15 cellular contexts compared by ENCODE assay signal in the genomic region with DNA sequence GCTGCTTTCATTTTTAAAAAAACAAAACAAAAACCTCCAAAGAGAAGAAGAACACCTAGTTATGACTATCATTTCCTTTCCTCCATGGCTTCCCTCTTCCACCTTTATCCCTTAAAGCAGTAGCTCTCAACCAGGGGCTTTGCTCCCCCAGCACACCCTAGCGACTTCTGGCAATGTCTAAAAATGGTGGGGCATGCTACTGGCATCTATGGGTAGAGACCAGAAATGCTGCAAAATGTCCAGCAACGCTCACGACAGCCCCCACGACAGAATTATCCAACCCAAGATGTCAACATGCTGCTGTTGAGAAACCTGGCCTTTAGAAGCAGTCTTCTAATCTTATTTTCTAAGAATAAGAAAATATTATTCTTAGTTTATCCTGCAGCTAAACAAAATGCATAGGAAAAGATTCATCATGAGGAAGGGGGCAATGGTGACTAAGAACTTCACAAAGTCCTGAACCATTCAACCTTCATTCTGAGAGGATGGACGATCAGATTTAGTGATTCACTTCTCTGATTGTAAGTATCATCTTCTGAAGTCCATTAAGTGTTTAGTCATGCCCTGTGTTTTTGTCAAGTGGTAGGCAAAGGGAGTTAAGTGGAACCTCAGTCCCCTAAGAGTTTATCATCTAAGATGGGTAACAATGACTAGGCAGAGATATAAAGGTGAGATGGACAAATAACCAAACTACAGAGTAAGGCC.
A peak's percentile ranks its signal among the peaks of the same experiment; 100 is the strongest.
DNase-seq lines count a peak whose midpoint lies in the region; ATAC-seq and TF ChIP-seq lines count a peak whose summit lies in the region.
"Had no signal": no experiment of that assay in that cellular context is flagged by ENCODE, and none has a peak within 500 bp of the region (broad histone marks: within the 10 kb centered on the region; RNA-seq: fewer than 3 reads in every experiment).

No MANE protein-coding gene starts in this region.

- H3K36me3 Mint-ChIP-seq in T-helper 1 cell treated with Interleukin-12 subunit alpha and Interleukin-12 subunit beta and Interleukin-4 antibody, amounts not matched to agents 30 μg/mL and 1 μg/mL, for 36 hours (ENCODE audit: low read depth) = no peaks in the 10 kb centered on the region
- H3K36me3 Mint-ChIP-seq in stimulated activated effector memory CD8-positive, alpha-beta T cell treated with anti-CD3 and anti-CD28 coated beads, Interleukin-12 subunit alpha, Interleukin-12 subunit beta, amount 100 ng/mL, for 72 hours = no peaks in the 10 kb centered on the region
- H3K36me3 Mint-ChIP-seq: activated naive CD8-positive, alpha-beta T cell had no signal

- H3K4me1 ChIP-seq in Karpas-422 (ENCODE audit: low read length) (peaks cover 8% of the 10 kb centered on the region), SK-N-SH (ENCODE audit: control insufficient read depth in 1 of 2, insufficient read depth in 2 of 2, low read depth in 1 of 2, low read length in 1 of 2) (peaks cover 25 to 28% of the 10 kb centered on the region in 2 experiments; a peak in 3 of 4 replicates)

- peaks cover 6% of the 10 kb centered on the region for H3F3A ChIP-seq in SK-N-SH (replicated peaks; ENCODE audit: insufficient read depth)

- ATAC-seq in stimulated activated effector memory CD8-positive, alpha-beta T cell treated with anti-CD3 and anti-CD28 coated beads, Interleukin-12 subunit alpha, Interleukin-12 subunit beta, amount 100 ng/mL, for 72 hours = peak; percentile 27

- no peak; the same call in 1 of the 2 replicates for TF ChIP-seq RAD21 in SK-N-SH (IDR thresholded peaks at IDR 0.05; ENCODE audit: low read length)

- WGBS in SK-N-SH (ENCODE audit: low lambda C conversion rate) = 74% methylated on average over 5 of the region's 5 CpGs

- H3K4me3 Mint-ChIP-seq in T-helper 1 cell treated with Interleukin-12 subunit alpha and Interleukin-12 subunit beta and Interleukin-4 antibody, amounts not matched to agents 30 μg/mL and 1 μg/mL, for 36 hours = no peak overlapping the region
- no peak overlapping the region for H3K4me3 Mint-ChIP-seq in stimulated activated effector memory CD8-positive, alpha-beta T cell treated with anti-CD3 and anti-CD28 coated beads, Interleukin-12 subunit alpha, Interleukin-12 subunit beta, amount 100 ng/mL, for 72 hours
- H3K4me3 Mint-ChIP-seq: activated naive CD8-positive, alpha-beta T cell had no signal

- no peaks in the 10 kb centered on the region for H3K36me3 ChIP-seq in Karpas-422 (ENCODE audit: insufficient read depth, low read length)
- H3K36me3 ChIP-seq in SK-N-SH (replicated peaks in 1 of 2; ENCODE audit: control insufficient read depth in 1 of 2, insufficient read depth in 2 of 2, low read length in 1 of 2) = no peaks in the 10 kb centered on the region

- peak overlapping the region; percentile 30 for H3K4me2 ChIP-seq in Karpas-422 (ENCODE audit: low read depth, low read length, poor library complexity, severe bottlenecking)
- H3K4me2 ChIP-seq in SK-N-SH = no peak overlapping the region

- no peak for TF ChIP-seq CTCF in SK-N-SH (IDR thresholded peaks at IDR 0.05)

- no peaks in the 10 kb centered on the region for H3K79me2 ChIP-seq in Karpas-422 (ENCODE audit: low read length)
- H3K79me2 ChIP-seq in SK-N-SH (ENCODE audit: insufficient read depth) = no peaks in the 10 kb centered on the region

- no peaks in the 10 kb centered on the region for H3K27me3 Mint-ChIP-seq in T-helper 1 cell treated with Interleukin-12 subunit alpha and Interleukin-12 subunit beta and Interleukin-4 antibody, amounts not matched to agents 30 μg/mL and 1 μg/mL, for 36 hours (ENCODE audit: low read depth)
- H3K27me3 Mint-ChIP-seq: activated naive CD8-positive, alpha-beta T cell had no signal

- no peak for TF ChIP-seq EP300 in SK-N-SH (IDR thresholded peaks at IDR 0.05; ENCODE audit: borderline replicate concordance in 1 of 2, low read depth in 1 of 2, low read length in 1 of 2)

- H3K4me1 Mint-ChIP-seq in T-helper 1 cell treated with Interleukin-12 subunit alpha and Interleukin-12 subunit beta and Interleukin-4 antibody, amounts not matched to agents 30 μg/mL and 1 μg/mL, for 36 hours (ENCODE audit: low read depth) = peaks cover 50% of the 10 kb centered on the region
- peaks cover 52% of the 10 kb centered on the region for H3K4me1 Mint-ChIP-seq in stimulated activated effector memory CD8-positive, alpha-beta T cell treated with anti-CD3 and anti-CD28 coated beads, Interleukin-12 subunit alpha, Interleukin-12 subunit beta, amount 100 ng/mL, for 72 hours

- H3K4me3 ChIP-seq in Karpas-422 (ENCODE audit: low read length) (no peak overlapping the region), SK-N-SH (ENCODE audit: low read depth in 2 of 2, low read length in 1 of 2) (no peak overlapping the region)

- H2AFZ ChIP-seq in Karpas-422 (ENCODE audit: low read length) = no peak overlapping the region
- H2AFZ ChIP-seq in SK-N-SH (ENCODE audit: low read depth) = no peak overlapping the region

- H3K9me3 ChIP-seq in Karpas-422 (ENCODE audit: low read length) (no peaks in the 10 kb centered on the region), SK-N-SH (no peaks in the 10 kb centered on the region)

- CTCF ChIA-PET in SK-N-SH (lab: Yijun Ruan, JAX) = interaction anchor here (1.3 to 2.9 kb wide), 4 partner anchors 59 to 405 kb away, joined by 3 to 12 read pairs (median 5); a partner anchor contains a TSS

- H3K9ac ChIP-seq in Karpas-422 (ENCODE audit: low read length) (no peak overlapping the region), SK-N-SH (no peak overlapping the region)

- H3K9me3 Mint-ChIP-seq in T-helper 1 cell treated with Interleukin-12 subunit alpha and Interleukin-12 subunit beta and Interleukin-4 antibody, amounts not matched to agents 30 μg/mL and 1 μg/mL, for 36 hours = no peaks in the 10 kb centered on the region
- H3K9me3 Mint-ChIP-seq in stimulated activated effector memory CD8-positive, alpha-beta T cell treated with anti-CD3 and anti-CD28 coated beads, Interleukin-12 subunit alpha, Interleukin-12 subunit beta, amount 100 ng/mL, for 72 hours = no peaks in the 10 kb centered on the region

- H3K9me2 ChIP-seq in Karpas-422 (replicated peaks; ENCODE audit: insufficient read depth, low read length) = no peaks in the 10 kb centered on the region
- no peaks in the 10 kb centered on the region for H3K9me2 ChIP-seq in SK-N-SH

- POLR2A ChIA-PET in SK-N-SH (lab: Yijun Ruan, JAX) = interaction anchor here (1.4 kb wide), 1 partner anchor 11 kb away, joined by 7 read pairs; no protein-coding TSS in a partner anchor

- H4K20me1 ChIP-seq in Karpas-422 (ENCODE audit: insufficient read depth, low read depth, low read length) (no peaks in the 10 kb centered on the region), SK-N-SH (ENCODE audit: insufficient read depth) (no peaks in the 10 kb centered on the region)

- no peak for DNase-seq in T-helper 1 cell
- no peak for DNase-seq in Karpas-422
- no peak for DNase-seq in caudate nucleus (lab: John Stamatoyannopoulos, UW)
- no peak for DNase-seq in stimulated activated effector memory CD8-positive, alpha-beta T cell treated with anti-CD3 and anti-CD28 coated beads, Interleukin-12 subunit alpha, Interleukin-12 subunit beta, amount 100 ng/mL, for 72 hours (ENCODE audit: low spot score in 2 of 2)
- no peak for DNase-seq in SK-N-SH
- no peak for DNase-seq in DMS114 treated with DMSO at 0.1 percent for 48 hours (lab: John Stamatoyannopoulos, UW; ENCODE audit: unreplicated experiment)
- DNase-seq in activated naive CD4-positive, alpha-beta T cell treated with anti-CD3 and anti-CD28 coated beads, Interleukin-2, amount 50 U/mL, for 16 hours = no peak
- DNase-seq: cerebellar nuclear complex, kidney, NCI-H1436, NCI-H524 treated with DMSO at 0.1 percent for 48 hours, Right ventricle myocardium superior had no signal

- no peak overlapping the region for H3K27ac ChIP-seq in Karpas-422 (ENCODE audit: low read length)
- peak overlapping the region; percentile 30 for H3K27ac ChIP-seq in caudate nucleus (ENCODE audit: low read depth, low read length)
- H3K27ac ChIP-seq in SK-N-SH (ENCODE audit: low read depth in 2 of 2, low read length in 1 of 2) = no peak overlapping the region
- H3K27ac ChIP-seq: epithelial cell of prostate had no signal

- no peaks in the 10 kb centered on the region for H3K27me3 ChIP-seq in Karpas-422 (ENCODE audit: low read length)
- no peaks in the 10 kb centered on the region for H3K27me3 ChIP-seq in SK-N-SH (ENCODE audit: insufficient read depth)

- peak overlapping the region; percentile 22 for H3K27ac Mint-ChIP-seq in T-helper 1 cell treated with Interleukin-12 subunit alpha and Interleukin-12 subunit beta and Interleukin-4 antibody, amounts not matched to agents 30 μg/mL and 1 μg/mL, for 36 hours
- peak overlapping the region; percentile 52 for H3K27ac Mint-ChIP-seq in stimulated activated effector memory CD8-positive, alpha-beta T cell treated with anti-CD3 and anti-CD28 coated beads, Interleukin-12 subunit alpha, Interleukin-12 subunit beta, amount 100 ng/mL, for 72 hours
- H3K27ac Mint-ChIP-seq: activated naive CD8-positive, alpha-beta T cell had no signal

TF ChIP-seq in SK-N-SH, 30 proteins besides CTCF, POLR2A, EP300 and RAD21:
- TF ChIP-seq NRF1 (IDR thresholded peaks at IDR 0.05; ENCODE audit: low read depth, low read length) (no peak), MEF2A (IDR thresholded peaks at IDR 0.05; ENCODE audit: borderline replicate concordance, low read depth) (no peak), SIN3A (IDR thresholded peaks at IDR 0.05; ENCODE audit: borderline replicate concordance, low read depth, low read length) (no peak), YY1 (IDR thresholded peaks at IDR 0.05; ENCODE audit: low read depth) (no peak), POLR2AphosphoS5 (IDR thresholded peaks at IDR 0.05; ENCODE audit: low read depth, low read length) (no peak), GABPA (IDR thresholded peaks at IDR 0.05; ENCODE audit: low read depth) (no peak)
- TF ChIP-seq, protein P1, sequence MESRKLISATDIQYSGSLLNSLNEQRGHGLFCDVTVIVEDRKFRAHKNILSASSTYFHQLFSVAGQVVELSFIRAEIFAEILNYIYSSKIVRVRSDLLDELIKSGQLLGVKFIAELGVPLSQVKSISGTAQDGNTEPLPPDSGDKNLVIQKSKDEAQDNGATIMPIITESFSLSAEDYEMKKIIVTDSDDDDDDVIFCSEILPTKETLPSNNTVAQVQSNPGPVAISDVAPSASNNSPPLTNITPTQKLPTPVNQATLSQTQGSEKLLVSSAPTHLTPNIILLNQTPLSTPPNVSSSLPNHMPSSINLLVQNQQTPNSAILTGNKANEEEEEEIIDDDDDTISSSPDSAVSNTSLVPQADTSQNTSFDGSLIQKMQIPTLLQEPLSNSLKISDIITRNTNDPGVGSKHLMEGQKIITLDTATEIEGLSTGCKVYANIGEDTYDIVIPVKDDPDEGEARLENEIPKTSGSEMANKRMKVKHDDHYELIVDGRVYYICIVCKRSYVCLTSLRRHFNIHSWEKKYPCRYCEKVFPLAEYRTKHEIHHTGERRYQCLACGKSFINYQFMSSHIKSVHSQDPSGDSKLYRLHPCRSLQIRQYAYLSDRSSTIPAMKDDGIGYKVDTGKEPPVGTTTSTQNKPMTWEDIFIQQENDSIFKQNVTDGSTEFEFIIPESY (IDR thresholded peaks at IDR 0.05; ENCODE audit: borderline replicate concordance, low read depth) = no peak
TF ChIP-seq in SK-N-SH: peak in this region for 0.
